10 cellular contexts compared by ENCODE assay signal in the genomic region with DNA sequence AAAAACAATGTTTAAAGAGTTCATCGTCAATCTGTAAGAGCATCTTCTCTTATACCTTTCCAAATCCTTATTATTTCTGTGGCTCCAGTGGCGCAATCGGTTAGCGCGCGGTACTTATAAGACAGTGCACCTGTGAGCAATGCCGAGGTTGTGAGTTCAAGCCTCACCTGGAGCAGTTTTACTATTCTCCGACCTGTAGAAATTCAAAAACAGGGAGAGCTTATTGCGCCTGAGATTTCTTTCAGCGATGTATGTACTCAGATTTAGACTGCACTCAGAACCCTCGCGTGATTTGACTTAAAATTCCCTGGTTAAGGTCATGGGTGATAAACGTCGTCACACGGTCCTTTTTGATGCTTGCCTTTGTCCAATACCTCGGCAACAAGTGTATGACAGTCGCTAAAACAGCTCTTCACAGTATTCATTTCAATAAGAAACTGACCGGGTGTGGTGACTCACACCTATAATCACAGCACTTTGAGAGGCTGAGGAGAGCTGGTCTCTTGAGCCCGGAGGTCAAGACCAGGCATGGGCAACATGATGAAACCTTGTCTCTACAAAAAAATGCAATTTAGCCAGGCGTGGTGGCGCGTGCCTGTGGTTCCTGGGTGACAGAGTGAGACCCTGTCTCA. TPM values are rescaled to one million over a fixed set of nuclear protein-coding genes. Genes with fewer than 3 reads are reported as not detected.
A peak's percentile ranks its signal among the peaks of the same experiment; 100 is the strongest.
DNase-seq lines count a peak whose midpoint lies in the region; ATAC-seq and TF ChIP-seq lines count a peak whose summit lies in the region.
"Had no signal": no experiment of that assay in that cellular context is flagged by ENCODE, and none has a peak within 500 bp of the region (broad histone marks: within the 10 kb centered on the region; RNA-seq: fewer than 3 reads in every experiment).

No MANE protein-coding gene starts in this region.

- ATAC-seq in HCT116 (peak; percentile 90), Panc1 (peak; percentile 98), HG03457 (IDR thresholded peaks at IDR 0.05; ENCODE audit: unreplicated experiment) (no peak), GM21825 (IDR thresholded peaks at IDR 0.05; ENCODE audit: unreplicated experiment) (no peak)

- in situ Hi-C loops in Panc1 (cut with HindIII; ENCODE audit: low pct_unique_long_range_greater_than_20kb, low sequenced_read_pairs) = no loop called here

- no peaks in the 10 kb centered on the region for H4K20me1 ChIP-seq in HCT116 (ENCODE audit: insufficient read depth)

- peak overlapping the region; percentile 69 for H3K4me2 ChIP-seq in HCT116 (ENCODE audit: low read length)

- peak overlapping the region; percentile 47 for H3K4me3 Mint-ChIP-seq in osteocyte (ENCODE audit: unreplicated experiment)

- H3K27ac ChIP-seq in HCT116 (ENCODE audit: low read depth, low read length) (peak overlapping the region; percentile 19; the same call in 1 of the 2 replicates), Panc1 (ENCODE audit: low read length) (no peak overlapping the region)

- peak overlapping the region; percentile 96 for H2AFZ ChIP-seq in HCT116 (ENCODE audit: low read depth, low read length, poor library complexity, severe bottlenecking)

- no peaks in the 10 kb centered on the region for H3K36me3 Mint-ChIP-seq in osteocyte (ENCODE audit: unreplicated experiment)

- no peaks in the 10 kb centered on the region for H3K9me3 Mint-ChIP-seq in osteocyte (ENCODE audit: unreplicated experiment)

- RAD21 ChIA-PET in HCT116 (lab: Charles Lee; ENCODE audit: low non-redundant PET in 1 of 2, low total read pairs in 2 of 2, uncharacterized antibody in 2 of 2, unreplicated experiment in 2 of 2) = no interaction called here

- H3K4me1 Mint-ChIP-seq in osteocyte (ENCODE audit: unreplicated experiment) = peaks cover 6% of the 10 kb centered on the region

- intact Hi-C loops in HCT116 (cut with micrococcal nuclease) = no loop called here
- intact Hi-C loops in Panc1 (cut with micrococcal nuclease; ENCODE audit: unreplicated experiment) = no loop called here

- H3K27me3 ChIP-seq in HCT116 (ENCODE audit: insufficient read depth, low read length) (no peaks in the 10 kb centered on the region), Panc1 (ENCODE audit: control insufficient read depth, insufficient read depth, low read length) (0 out of 2 replicates have a peak, but pooled peaks cover 4% of the 10 kb centered on the region)

- TF ChIP-seq POLR2A in HCT116 (IDR thresholded peaks at IDR 0.05; ENCODE audit: borderline replicate concordance, extremely low read depth, insufficient read depth, insufficient read length) = no peak

- H3K27me3 Mint-ChIP-seq in osteocyte (ENCODE audit: unreplicated experiment) = peaks cover 20% of the 10 kb centered on the region

- TF ChIP-seq CTCF in HCT116 (IDR thresholded peaks at IDR 0.05 in 2 of 3, conservative IDR thresholded peaks at IDR 0.05 in 1 of 3; ENCODE audit: borderline replicate concordance in 1 of 3, insufficient read depth in 1 of 3, low read depth in 2 of 3, low read length in 2 of 3) = no peak
- no peak for TF ChIP-seq CTCF in Panc1 (IDR thresholded peaks at IDR 0.05)
- TF ChIP-seq CTCF in osteocyte (IDR thresholded peaks at IDR 0.05) = no peak

- H3K4me3 ChIP-seq in HCT116 (replicated peaks in 1 of 2; ENCODE audit: low read depth in 1 of 2, low read length in 2 of 2) (peak overlapping the region in 1 of 2 experiments; percentile 34; a peak in 2 of 4 replicates), Panc1 (ENCODE audit: low read depth in 2 of 2, low read length in 2 of 2) (peak overlapping the region; percentile 51 to 65)

- H3K36me3 ChIP-seq in HCT116 (ENCODE audit: control insufficient read depth in 1 of 2, insufficient read depth in 2 of 2, low read length in 2 of 2) (no peaks in the 10 kb centered on the region), Panc1 (ENCODE audit: control insufficient read depth, insufficient read depth, low read length) (no peaks in the 10 kb centered on the region)

- no peak overlapping the region for H3K27ac Mint-ChIP-seq in osteocyte (ENCODE audit: unreplicated experiment)

- TF ChIP-seq RAD21 in HCT116 (IDR thresholded peaks at IDR 0.05; ENCODE audit: low read depth) = peak; percentile 22

- 0 out of 2 replicates have a peak overlapping the region, but pooled peaks have one; percentile 14 for H3K9ac ChIP-seq in HCT116 (ENCODE audit: low read length)

- H3K9me2 ChIP-seq in HCT116 (ENCODE audit: insufficient read depth) = no peaks in the 10 kb centered on the region

- no peaks in the 10 kb centered on the region for H3K9me3 ChIP-seq in HCT116 (ENCODE audit: control insufficient read depth in 1 of 2, insufficient read depth in 1 of 2, low read depth in 1 of 2, low read length in 2 of 2)
- no peaks in the 10 kb centered on the region for H3K9me3 ChIP-seq in Panc1 (ENCODE audit: control insufficient read depth, insufficient read depth, low read depth, low read length)

- H3K4me1 ChIP-seq in HCT116 (ENCODE audit: control insufficient read depth in 1 of 2, insufficient read depth in 2 of 2, low read length in 2 of 2) (peaks cover 6 to 26% of the 10 kb centered on the region in 2 experiments; a peak in 3 of 4 replicates), Panc1 (ENCODE audit: control insufficient read depth, insufficient read depth, low read length) (peaks cover 7% of the 10 kb centered on the region; the same call in 1 of the 2 replicates)

- BruUV-seq in HCT116 (replicated peaks; lab: Mats Ljungman, UMichigan) = TSS peak; percentile 100
- BruUV-seq in Panc1 (replicated peaks; lab: Mats Ljungman, UMichigan) = no TSS peak

- no peaks in the 10 kb centered on the region for H3K79me2 ChIP-seq in HCT116 (ENCODE audit: insufficient read depth, low read length)

- CTCF ChIA-PET in HCT116 (lab: Charles Lee) = interaction anchor here (1.2 to 1.3 kb wide), 2 partner anchors 15 to 49 kb away, joined by 3 to 4 read pairs; no protein-coding TSS in a partner anchor
- CTCF ChIA-PET in Panc1 (lab: Charles Lee) = interaction anchor here (0.6 kb wide), 1 partner anchor 157 kb away, joined by 3 read pairs; no protein-coding TSS in a partner anchor

- DNase-seq in HCT116 (ENCODE audit: low read depth, low spot score) = peak; percentile 90
- DNase-seq in Panc1 (ENCODE audit: low read depth, low spot score) = peak; percentile 94
- DNase-seq in dermis blood vessel endothelial cell = peak; percentile 11
- no peak for DNase-seq in osteocyte (ENCODE audit: extremely low spot score, unreplicated experiment)
- no peak for DNase-seq in AG20443 (ENCODE audit: low spot score)
- DNase-seq in NCI-H1417 treated with DMSO at 0.1 percent for 48 hours (lab: John Stamatoyannopoulos, UW) = no peak

- POLR2A ChIA-PET in HCT116 (lab: Charles Lee) = no interaction called here
- POLR2A ChIA-PET in Panc1 (lab: Charles Lee) = no interaction called here

TF ChIP-seq in HCT116, 20 proteins besides CTCF, POLR2A, EP300 and RAD21 (continues in another document):
- TF ChIP-seq SRF (IDR thresholded peaks at IDR 0.05; ENCODE audit: low read depth) = no peak
- TF ChIP-seq YY1 (IDR thresholded peaks at IDR 0.05; ENCODE audit: extremely low read depth, insufficient replicate concordance, low read depth, low read length) = peak; percentile 19
- peak; percentile 85 for TF ChIP-seq CBX3 (IDR thresholded peaks at IDR 0.05; ENCODE audit: low read depth)
- TF ChIP-seq FOSL1 (IDR thresholded peaks at IDR 0.05; ENCODE audit: low read depth) = peak; percentile 51
- no peak for TF ChIP-seq EGR1 (IDR thresholded peaks at IDR 0.05; ENCODE audit: low read depth)
- TF ChIP-seq SIN3A (IDR thresholded peaks at IDR 0.05; ENCODE audit: low read depth) = no peak
- no peak for TF ChIP-seq ZFX (IDR thresholded peaks at IDR 0.05)
- no peak for TF ChIP-seq ZNF274 (IDR thresholded peaks at IDR 0.05; ENCODE audit: low read depth, low read length)
- TF ChIP-seq, protein P1, sequence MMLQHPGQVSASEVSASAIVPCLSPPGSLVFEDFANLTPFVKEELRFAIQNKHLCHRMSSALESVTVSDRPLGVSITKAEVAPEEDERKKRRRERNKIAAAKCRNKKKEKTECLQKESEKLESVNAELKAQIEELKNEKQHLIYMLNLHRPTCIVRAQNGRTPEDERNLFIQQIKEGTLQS (IDR thresholded peaks at IDR 0.05) = peak; percentile 97
- TF ChIP-seq, protein P2, sequence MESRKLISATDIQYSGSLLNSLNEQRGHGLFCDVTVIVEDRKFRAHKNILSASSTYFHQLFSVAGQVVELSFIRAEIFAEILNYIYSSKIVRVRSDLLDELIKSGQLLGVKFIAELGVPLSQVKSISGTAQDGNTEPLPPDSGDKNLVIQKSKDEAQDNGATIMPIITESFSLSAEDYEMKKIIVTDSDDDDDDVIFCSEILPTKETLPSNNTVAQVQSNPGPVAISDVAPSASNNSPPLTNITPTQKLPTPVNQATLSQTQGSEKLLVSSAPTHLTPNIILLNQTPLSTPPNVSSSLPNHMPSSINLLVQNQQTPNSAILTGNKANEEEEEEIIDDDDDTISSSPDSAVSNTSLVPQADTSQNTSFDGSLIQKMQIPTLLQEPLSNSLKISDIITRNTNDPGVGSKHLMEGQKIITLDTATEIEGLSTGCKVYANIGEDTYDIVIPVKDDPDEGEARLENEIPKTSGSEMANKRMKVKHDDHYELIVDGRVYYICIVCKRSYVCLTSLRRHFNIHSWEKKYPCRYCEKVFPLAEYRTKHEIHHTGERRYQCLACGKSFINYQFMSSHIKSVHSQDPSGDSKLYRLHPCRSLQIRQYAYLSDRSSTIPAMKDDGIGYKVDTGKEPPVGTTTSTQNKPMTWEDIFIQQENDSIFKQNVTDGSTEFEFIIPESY (IDR thresholded peaks at IDR 0.05; ENCODE audit: extremely low read depth, insufficient replicate concordance, low read length) = no peak
- TF ChIP-seq SP1 (IDR thresholded peaks at IDR 0.05; ENCODE audit: low read depth) = peak; percentile 12; the same call in 1 of the 2 replicates
- TF ChIP-seq, protein P3, sequence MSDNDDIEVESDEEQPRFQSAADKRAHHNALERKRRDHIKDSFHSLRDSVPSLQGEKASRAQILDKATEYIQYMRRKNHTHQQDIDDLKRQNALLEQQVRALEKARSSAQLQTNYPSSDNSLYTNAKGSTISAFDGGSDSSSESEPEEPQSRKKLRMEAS (IDR thresholded peaks at IDR 0.05) = peak; percentile 47
- TF ChIP-seq JUND (IDR thresholded peaks at IDR 0.05) = 0 out of 2 replicates have a peak, but pooled peaks have one; percentile 24
- TF ChIP-seq TCF7L2 (IDR thresholded peaks at IDR 0.05; ENCODE audit: borderline replicate concordance, extremely low read depth, insufficient read depth, insufficient read length) = no peak
- no peak for TF ChIP-seq EZH2phosphoT487 (IDR thresholded peaks at IDR 0.05; ENCODE audit: borderline replicate concordance)
- TF ChIP-seq POLR2AphosphoS5 (IDR thresholded peaks at IDR 0.05; ENCODE audit: low read depth, low read length) = no peak
- TF ChIP-seq CEBPB (IDR thresholded peaks at IDR 0.05; ENCODE audit: low read depth) = peak; percentile 91

RNA-seq across cellular contexts. Expression of a gene that starts 11.9 kb away (rescaled TPM):
- total RNA-seq in HCT116 (2021; ENCODE audit: unreplicated experiment) (not detected), Panc1 (2021; ENCODE audit: unreplicated experiment) (not detected), dermis blood vessel endothelial cell (not detected in 2 replicates), osteocyte (not detected in 2 replicates)
- not detected in 2 replicates for polyA plus RNA-seq in HCT116 (2012)
- not detected for polyA plus RNA-seq in Panc1 (2012; ENCODE audit: insufficient read length)
- total RNA-seq: skeletal muscle tissue had no signal
- polyA plus RNA-seq: esophagus had no signal

RNA-seq across cellular contexts. Expression of a gene that starts 22.0 kb away (rescaled TPM):
- not detected for total RNA-seq in HCT116 (2021; ENCODE audit: unreplicated experiment)
- polyA plus RNA-seq in HCT116 (2012) = not detected in 2 replicates
- total RNA-seq in Panc1 (2021; ENCODE audit: unreplicated experiment) = not detected
- polyA plus RNA-seq in Panc1 (2012; ENCODE audit: insufficient read length) = not detected
- not detected in 2 replicates for total RNA-seq in dermis blood vessel endothelial cell
- total RNA-seq in osteocyte = not detected in 2 replicates
- total RNA-seq: skeletal muscle tissue had no signal
- polyA plus RNA-seq: esophagus had no signal

Comparison
In these comparisons a context has a peak if more than half of its experiments do, and no peak if none do; other contexts are left out.
1. ATAC-seq: peak in HCT116 (single experiment) and Panc1 (single experiment); none in HG03457 (single experiment) and GM21825 (single experiment).
2. DNase-seq: peak in HCT116 (single experiment), Panc1 (single experiment) and dermis blood vessel endothelial cell (single experiment); none in osteocyte (single experiment), AG20443 (single experiment) and NCI-H1417 treated with DMSO at 0.1 percent for 48 hours (single experiment).